ENCODE assay signal across 18 cellular contexts in genomic region chr11:101612481-101612880, GRCh38. TPM values are rescaled to one million over a fixed set of nuclear protein-coding genes. Genes with fewer than 3 reads are reported as not detected.
"Had no signal": no experiment of that assay in that cellular context is flagged by ENCODE, and none has a peak within 500 bp of the region (broad histone marks: within the 10 kb centered on the region; RNA-seq: fewer than 3 reads in every experiment).

No MANE protein-coding gene starts in this region.

- H3K36me3 ChIP-seq: neutrophil, spleen, tibial artery, upper lobe of left lung, vagina had no signal

- DNase-seq: effector CD4-positive, alpha-beta T cell; foreskin melanocyte; head of caudate nucleus; kidney glomerular epithelial cell; naive thymus-derived CD8-positive, alpha-beta T cell; posterior cingulate gyrus; spleen; stimulated activated CD4-positive, alpha-beta T cell treated with anti-CD3 and anti-CD28 coated beads, Interleukin-15, amount 100 ng/mL, for 24 hours; stimulated activated CD4-positive, alpha-beta T cell treated with anti-CD3 and anti-CD28 coated beads, Interleukin-1b, Interleukin-23, amount 100 ng/mL, for 48 hours; stimulated activated CD4-positive, alpha-beta T cell treated with anti-CD3 and anti-CD28 coated beads, Interleukin-4, amount 100 ng/mL, for 24 hours; tibial artery; upper lobe of left lung had no signal

- H3K27me3 ChIP-seq: hepatocyte, neutrophil, spleen, tibial artery, upper lobe of left lung, vagina had no signal

- H3K4me3 ChIP-seq: hepatocyte, spleen, tibial artery, upper lobe of left lung, vagina had no signal

- H3K9me3 ChIP-seq: neutrophil, spleen, tibial artery, upper lobe of left lung, vagina had no signal

- H3K4me1 ChIP-seq: spleen, tibial artery, upper lobe of left lung, vagina had no signal

- H3K4me2 ChIP-seq: hepatocyte had no signal

- H3K27ac ChIP-seq: hepatocyte, neutrophil, spleen, tibial artery, upper lobe of left lung, vagina had no signal

- H3K79me2 ChIP-seq: hepatocyte had no signal

- ATAC-seq: sciatic nerve; stimulated activated memory B cell treated with anti-CD40 and anti-IgM and Interleukin-4, amounts not matched to agents 10 μg/mL and 1 μg/mL and 100 μg/mL, for 72 hours had no signal

- H2AFZ ChIP-seq: hepatocyte had no signal

RNA-seq across cellular contexts. Expression of gene TRPC6, which starts 28.7 kb away (rescaled TPM):
- total RNA-seq: naive thymus-derived CD8-positive, alpha-beta T cell; pulmonary artery endothelial cell had no signal
- polyA plus RNA-seq: naive thymus-derived CD8-positive, alpha-beta T cell had no signal
